1 cellular context compared by ENCODE assay signal in the genomic region with DNA sequence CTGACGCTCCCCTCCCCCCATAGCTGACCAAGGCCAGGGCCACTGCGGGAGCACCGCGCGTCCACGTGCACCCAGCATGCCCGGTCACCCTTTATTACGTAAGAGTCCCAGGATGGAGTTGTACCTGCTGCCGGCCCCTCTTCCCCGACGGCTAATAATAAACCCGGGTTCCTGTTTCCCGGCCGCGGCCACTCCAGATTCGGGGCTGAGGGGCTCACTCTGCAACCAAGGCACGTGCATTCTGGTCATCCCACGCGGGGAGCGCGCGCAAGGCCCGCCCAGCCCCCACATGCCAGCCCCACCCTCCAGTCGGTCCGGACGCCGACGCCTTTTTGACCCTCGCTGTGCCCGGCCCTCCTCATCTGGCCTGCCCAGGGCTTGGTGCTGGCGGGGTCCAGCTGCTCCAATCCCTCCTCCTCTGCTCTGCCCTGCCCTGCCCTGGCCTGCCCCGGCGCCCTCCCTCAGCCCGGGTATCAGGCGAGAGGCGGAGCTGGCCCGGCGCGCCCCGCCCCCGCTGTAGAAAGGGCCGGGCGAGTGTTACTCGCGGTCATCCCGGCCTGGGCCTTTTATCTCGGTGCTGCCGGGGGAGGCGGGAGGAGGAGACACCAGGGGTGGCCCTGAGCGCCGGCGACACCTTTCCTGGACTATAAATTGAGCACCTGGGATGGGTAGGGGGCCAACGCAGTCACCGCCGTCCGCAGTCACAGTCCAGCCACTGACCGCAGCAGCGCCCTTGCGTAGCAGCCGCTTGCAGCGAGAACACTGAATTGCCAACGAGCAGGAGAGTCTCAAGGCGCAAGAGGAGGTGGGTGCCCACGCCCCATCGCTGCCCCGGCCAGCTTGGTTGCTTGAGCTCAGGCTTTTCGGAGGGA.
TF ChIP-seq lines count a peak whose summit lies in the region.

No MANE protein-coding gene starts in this region.

TF ChIP-seq in HCT116, 20 proteins besides CTCF, POLR2A, EP300 and RAD21 (continued from another document):
- TF ChIP-seq, protein P1, sequence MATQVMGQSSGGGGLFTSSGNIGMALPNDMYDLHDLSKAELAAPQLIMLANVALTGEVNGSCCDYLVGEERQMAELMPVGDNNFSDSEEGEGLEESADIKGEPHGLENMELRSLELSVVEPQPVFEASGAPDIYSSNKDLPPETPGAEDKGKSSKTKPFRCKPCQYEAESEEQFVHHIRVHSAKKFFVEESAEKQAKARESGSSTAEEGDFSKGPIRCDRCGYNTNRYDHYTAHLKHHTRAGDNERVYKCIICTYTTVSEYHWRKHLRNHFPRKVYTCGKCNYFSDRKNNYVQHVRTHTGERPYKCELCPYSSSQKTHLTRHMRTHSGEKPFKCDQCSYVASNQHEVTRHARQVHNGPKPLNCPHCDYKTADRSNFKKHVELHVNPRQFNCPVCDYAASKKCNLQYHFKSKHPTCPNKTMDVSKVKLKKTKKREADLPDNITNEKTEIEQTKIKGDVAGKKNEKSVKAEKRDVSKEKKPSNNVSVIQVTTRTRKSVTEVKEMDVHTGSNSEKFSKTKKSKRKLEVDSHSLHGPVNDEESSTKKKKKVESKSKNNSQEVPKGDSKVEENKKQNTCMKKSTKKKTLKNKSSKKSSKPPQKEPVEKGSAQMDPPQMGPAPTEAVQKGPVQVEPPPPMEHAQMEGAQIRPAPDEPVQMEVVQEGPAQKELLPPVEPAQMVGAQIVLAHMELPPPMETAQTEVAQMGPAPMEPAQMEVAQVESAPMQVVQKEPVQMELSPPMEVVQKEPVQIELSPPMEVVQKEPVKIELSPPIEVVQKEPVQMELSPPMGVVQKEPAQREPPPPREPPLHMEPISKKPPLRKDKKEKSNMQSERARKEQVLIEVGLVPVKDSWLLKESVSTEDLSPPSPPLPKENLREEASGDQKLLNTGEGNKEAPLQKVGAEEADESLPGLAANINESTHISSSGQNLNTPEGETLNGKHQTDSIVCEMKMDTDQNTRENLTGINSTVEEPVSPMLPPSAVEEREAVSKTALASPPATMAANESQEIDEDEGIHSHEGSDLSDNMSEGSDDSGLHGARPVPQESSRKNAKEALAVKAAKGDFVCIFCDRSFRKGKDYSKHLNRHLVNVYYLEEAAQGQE (IDR thresholded peaks at IDR 0.05; ENCODE audit: low read depth) = no peak
